Comparison of ENCODE assay signal across 35 cellular contexts in genomic region chr2:154120706-154121105, GRCh38.
"Had no signal": no experiment of that assay in that cellular context is flagged by ENCODE, and none has a peak within 500 bp of the region (broad histone marks: within the 10 kb centered on the region; RNA-seq: fewer than 3 reads in every experiment).

No MANE protein-coding gene starts in this region.

- H3K27ac ChIP-seq: ascending aorta, cardiac muscle cell, VCaP had no signal

- H3K4me1 ChIP-seq: ascending aorta had no signal

- H3K4me3 ChIP-seq: ascending aorta, cardiac muscle cell had no signal

- H3K27me3 ChIP-seq: ascending aorta, cardiac muscle cell had no signal

- H3K27ac Mint-ChIP-seq: activated B cell treated with CpG ODN at 0.5 μM for 24 hours; activated CD4-positive, alpha-beta memory T cell treated with anti-CD3 and anti-CD28 coated beads for 36 hours; activated CD4-positive, alpha-beta T cell treated with anti-CD3 and anti-CD28 coated beads, Interleukin-2, amount 10 ng/mL, durations not matched to agents 24 days and 14 days; activated CD8-positive, alpha-beta T cell treated with anti-CD3 and anti-CD28 coated beads for 36 hours; activated naive CD4-positive, alpha-beta T cell treated with anti-CD3 and anti-CD28 coated beads for 36 hours; activated naive CD8-positive, alpha-beta T cell; activated naive CD8-positive, alpha-beta T cell treated with anti-CD3 and anti-CD28 coated beads, Interleukin-2, amount 10 ng/mL, durations not matched to agents 7 days and 5 days; activated naive CD8-positive, alpha-beta T cell treated with anti-CD3 and anti-CD28 coated beads, Interleukin-2, amount 50 U/mL, for 24 hours; activated T-cell treated with anti-CD3 and anti-CD28 coated beads, Interleukin-2, amount 50 U/mL, for 72 hours; activated T-helper 1 cell treated with anti-CD3 and anti-CD28 coated beads, Interleukin-12 subunit alpha, Interleukin-12 subunit beta, Interleukin-2, Interleukin-4 antibody, amounts not matched to agents 30 ng/mL and 10 ng/mL and 1 ng/mL, durations not matched to agents 14 hours and 24 hours and 36 hours; activated T-helper 17 cell treated with anti-CD3 and anti-CD28 coated beads, Interleukin-2, amount 50 U/mL, for 72 hours; brain; T-cell; T-helper 17 cell had no signal

- H3K36me3 ChIP-seq: ascending aorta, cardiac muscle cell had no signal

- H3K36me3 Mint-ChIP-seq: activated CD4-positive, alpha-beta memory T cell treated with anti-CD3 and anti-CD28 coated beads for 36 hours; activated naive CD8-positive, alpha-beta T cell; activated naive CD8-positive, alpha-beta T cell treated with anti-CD3 and anti-CD28 coated beads, Interleukin-2, amount 10 ng/mL, durations not matched to agents 7 days and 5 days; T-cell had no signal

- H3K4me1 Mint-ChIP-seq: activated B cell treated with CpG ODN at 0.5 μM for 24 hours; activated CD4-positive, alpha-beta T cell treated with anti-CD3 and anti-CD28 coated beads, Interleukin-2, amount 10 ng/mL, durations not matched to agents 24 days and 14 days; activated naive CD8-positive, alpha-beta T cell treated with anti-CD3 and anti-CD28 coated beads, Interleukin-2, amount 10 ng/mL, durations not matched to agents 7 days and 5 days; activated naive CD8-positive, alpha-beta T cell treated with anti-CD3 and anti-CD28 coated beads, Interleukin-2, amount 50 U/mL, for 24 hours; activated T-helper 17 cell treated with anti-CD3 and anti-CD28 coated beads, Interleukin-2, amount 50 U/mL, for 72 hours; brain; central memory CD8-positive, alpha-beta T cell; T-cell; T-helper 17 cell had no signal

- H3K4me3 Mint-ChIP-seq: activated B cell treated with CpG ODN at 0.5 μM for 24 hours; activated CD4-positive, alpha-beta memory T cell treated with anti-CD3 and anti-CD28 coated beads for 36 hours; activated CD4-positive, alpha-beta T cell treated with anti-CD3 and anti-CD28 coated beads, Interleukin-2, amount 10 ng/mL, durations not matched to agents 24 days and 14 days; activated CD8-positive, alpha-beta T cell treated with anti-CD3 and anti-CD28 coated beads for 36 hours; activated naive CD4-positive, alpha-beta T cell treated with anti-CD3 and anti-CD28 coated beads for 36 hours; activated naive CD8-positive, alpha-beta T cell; activated naive CD8-positive, alpha-beta T cell treated with anti-CD3 and anti-CD28 coated beads, Interleukin-2, amount 10 ng/mL, durations not matched to agents 7 days and 5 days; activated naive CD8-positive, alpha-beta T cell treated with anti-CD3 and anti-CD28 coated beads, Interleukin-2, amount 50 U/mL, for 24 hours; activated T-cell treated with anti-CD3 and anti-CD28 coated beads, Interleukin-2, amount 50 U/mL, for 4 hours; activated T-cell treated with anti-CD3 and anti-CD28 coated beads, Interleukin-2, amount 50 U/mL, for 72 hours; activated T-helper 1 cell treated with anti-CD3 and anti-CD28 coated beads, Interleukin-12 subunit alpha, Interleukin-12 subunit beta, Interleukin-2, Interleukin-4 antibody, amounts not matched to agents 30 ng/mL and 10 ng/mL and 1 ng/mL, durations not matched to agents 14 hours and 24 hours and 36 hours; activated T-helper 17 cell treated with anti-CD3 and anti-CD28 coated beads, Interleukin-2, amount 50 U/mL, for 72 hours; brain; central memory CD8-positive, alpha-beta T cell; T-cell; T-helper 17 cell had no signal

- H3K27me3 Mint-ChIP-seq: activated B cell treated with CpG ODN at 0.5 μM for 24 hours; activated CD4-positive, alpha-beta memory T cell treated with anti-CD3 and anti-CD28 coated beads for 36 hours; activated CD4-positive, alpha-beta T cell treated with anti-CD3 and anti-CD28 coated beads, Interleukin-2, amount 10 ng/mL, durations not matched to agents 24 days and 14 days; activated CD8-positive, alpha-beta T cell treated with anti-CD3 and anti-CD28 coated beads for 36 hours; activated naive CD8-positive, alpha-beta T cell; activated naive CD8-positive, alpha-beta T cell treated with anti-CD3 and anti-CD28 coated beads, Interleukin-2, amount 10 ng/mL, durations not matched to agents 7 days and 5 days; activated naive CD8-positive, alpha-beta T cell treated with anti-CD3 and anti-CD28 coated beads, Interleukin-2, amount 50 U/mL, for 24 hours; activated T-helper 17 cell treated with anti-CD3 and anti-CD28 coated beads, Interleukin-2, amount 50 U/mL, for 72 hours; brain; central memory CD8-positive, alpha-beta T cell; T-cell; T-helper 17 cell had no signal

- DNase-seq: activated B cell treated with CpG ODN at 0.5 μM for 24 hours; activated CD4-positive, alpha-beta memory T cell treated with anti-CD3 and anti-CD28 coated beads for 36 hours; activated CD4-positive, alpha-beta T cell treated with anti-CD3 and anti-CD28 coated beads for 4 hours; activated CD4-positive, alpha-beta T cell treated with anti-CD3 and anti-CD28 coated beads, Interleukin-2, amount 10 ng/mL, durations not matched to agents 24 days and 14 days; activated CD4-positive, alpha-beta T cell treated with anti-CD3 and anti-CD28 coated beads, Interleukin-2, amount 50 U/mL, for 1 hour; activated CD4-positive, alpha-beta T cell treated with anti-CD3 and anti-CD28 coated beads, Interleukin-2, amount 50 U/mL, for 4 hours; activated CD4-positive, CD25-positive, alpha-beta regulatory T cell treated with anti-CD3 and anti-CD28 coated beads, Interleukin-2, amount 50 U/mL, for 72 hours; activated CD8-positive, alpha-beta memory T cell treated with anti-CD3 and anti-CD28 coated beads, Interleukin-2, amount 50 U/mL, for 4 hours; activated CD8-positive, alpha-beta T cell treated with anti-CD3 and anti-CD28 coated beads for 36 hours; activated effector memory CD4-positive, alpha-beta T cell treated with anti-CD3 and anti-CD28 coated beads, Interleukin-2, amount 50 U/mL, for 16 hours; activated gamma-delta T cell treated with Interleukin-2 at 50 U/mL for 16 hours; activated naive CD4-positive, alpha-beta T cell; activated naive CD4-positive, alpha-beta T cell treated with anti-CD3 and anti-CD28 coated beads for 36 hours; activated naive CD4-positive, alpha-beta T cell treated with anti-CD3 and anti-CD28 coated beads, Interleukin-2, amount 50 U/mL, for 16 hours; activated naive CD8-positive, alpha-beta T cell treated with anti-CD3 and anti-CD28 coated beads, Interleukin-2, amount 10 ng/mL, durations not matched to agents 7 days and 5 days; activated naive CD8-positive, alpha-beta T cell treated with anti-CD3 and anti-CD28 coated beads, Interleukin-2, amount 50 U/mL, for 24 hours; activated T-cell treated with anti-CD3 and anti-CD28 coated beads for 4 hours; activated T-cell treated with anti-CD3 and anti-CD28 coated beads, Interleukin-2, amount 50 U/mL, for 1 hour; activated T-cell treated with anti-CD3 and anti-CD28 coated beads, Interleukin-2, amount 50 U/mL, for 4 hours; activated T-cell treated with anti-CD3 and anti-CD28 coated beads, Interleukin-2, amount 50 U/mL, for 72 hours; amygdala; anterior cingulate cortex; caudate nucleus; cerebellar nuclear complex; T-cell; T-helper 17 cell; T-helper 9 cell had no signal
